Comparison of ENCODE assay signal across 8 cellular contexts in genomic region chr1:160007577-160008200, GRCh38. TPM values are rescaled to one million over a fixed set of nuclear protein-coding genes. Genes with fewer than 3 reads are reported as not detected.
DNase-seq lines count a peak whose midpoint lies in the region; ATAC-seq, FAIRE-seq and TF ChIP-seq lines count a peak whose summit lies in the region.

No MANE protein-coding gene starts in this region.

- TF ChIP-seq CTCF in AG09319 (IDR thresholded peaks at IDR 0.05; ENCODE audit: low read depth, low read length) (peak; percentile 60), epithelial cell of proximal tubule (conservative IDR thresholded peaks at IDR 0.05; ENCODE audit: low read depth, low read length) (peak; percentile 72), progenitor cell of endocrine pancreas (IDR thresholded peaks at IDR 0.05; ENCODE audit: unreplicated experiment) (peak; percentile 85)

- no peak overlapping the region for H3K27ac Mint-ChIP-seq in progenitor cell of endocrine pancreas

- H3K27me3 Mint-ChIP-seq in progenitor cell of endocrine pancreas, result peaks cover 39% of the 10 kb centered on the region

- H3K4me3 ChIP-seq in epithelial cell of proximal tubule (ENCODE audit: low read depth, low read length), result no peak overlapping the region

- no peak for TF ChIP-seq POLR2A in GM12892 (IDR thresholded peaks at IDR 0.05; ENCODE audit: low read depth, low read length)

- no peak overlapping the region for H3K4me3 Mint-ChIP-seq in progenitor cell of endocrine pancreas (ENCODE audit: low read depth)

- H3K9me3 Mint-ChIP-seq in progenitor cell of endocrine pancreas (ENCODE audit: low read depth), result no peaks in the 10 kb centered on the region

- ATAC-seq in HG03439 (IDR thresholded peaks at IDR 0.05; ENCODE audit: unreplicated experiment), result no peak

- H3K4me1 Mint-ChIP-seq in progenitor cell of endocrine pancreas (ENCODE audit: low read depth), result no peaks in the 10 kb centered on the region

- FAIRE-seq in GM12892 (lab: Jason Lieb, UNC), result peak; percentile 50

- no peaks in the 10 kb centered on the region for H3K36me3 Mint-ChIP-seq in progenitor cell of endocrine pancreas (ENCODE audit: insufficient read depth)

- DNase-seq in AG09319 (ENCODE audit: extremely low read depth, low read depth), result no peak
- no peak for DNase-seq in GM12892 (ENCODE audit: insufficient read length)
- DNase-seq in OCI-M1 (lab: John Stamatoyannopoulos, UW), result peak; percentile 77
- no peak for DNase-seq in epithelial cell of proximal tubule (ENCODE audit: low read depth)
- no peak for DNase-seq in progenitor cell of endocrine pancreas (ENCODE audit: low spot score, unreplicated experiment)
- DNase-seq in COR-L47 (lab: John Stamatoyannopoulos, UW), result no peak
- DNase-seq in activated T-cell treated with anti-CD3 and anti-CD28 coated beads, Interleukin-2, amount 50 U/mL, for 48 hours, result no peak

RNA-seq across cellular contexts. Expression of gene PIGM, which starts 24.1 kb away (rescaled TPM):
- polyA plus RNA-seq in GM12892 (2012; ENCODE audit: missing spikeins), result 2.4 TPM
- total RNA-seq in epithelial cell of proximal tubule, result 2.2 and 2.5 TPM in 2 replicates
- 11.4 and 12.2 TPM in 2 replicates for total RNA-seq in progenitor cell of endocrine pancreas

RNA-seq across cellular contexts. Expression of gene SLAMF9, which starts 53.7 kb away (rescaled TPM):
- not detected for polyA plus RNA-seq in GM12892 (2012; ENCODE audit: missing spikeins)
- not detected in 2 replicates for total RNA-seq in epithelial cell of proximal tubule
- total RNA-seq in progenitor cell of endocrine pancreas, result not detected in 2 replicates
